ENCODE assay signal across 27 cellular contexts in genomic region chr22:19265779-19266178, GRCh38.
"Had no signal": no experiment of that assay in that cellular context is flagged by ENCODE, and none has a peak within 500 bp of the region (broad histone marks: within the 10 kb centered on the region; RNA-seq: fewer than 3 reads in every experiment).

No MANE protein-coding gene starts in this region.

- H3K36me3 ChIP-seq: colonic mucosa had no signal

- H3K4me3 ChIP-seq: colonic mucosa, coronary artery, dorsolateral prefrontal cortex, esophagus muscularis mucosa, esophagus squamous epithelium, gastrocnemius medialis, gastroesophageal sphincter, heart left ventricle, heart right ventricle had no signal

- ATAC-seq: effector memory CD8-positive, alpha-beta T cell; esophagus mucosa; foreskin keratinocyte; gastrocnemius medialis; gastroesophageal sphincter; heart left ventricle; heart right ventricle had no signal

- H3K27me3 ChIP-seq: colonic mucosa, dorsolateral prefrontal cortex, esophagus muscularis mucosa, esophagus squamous epithelium, foreskin keratinocyte, gastrocnemius medialis, gastroesophageal sphincter, heart left ventricle, heart right ventricle had no signal

- H3K27ac ChIP-seq: colonic mucosa, coronary artery, dorsolateral prefrontal cortex, epithelial cell of prostate, esophagus muscularis mucosa, esophagus squamous epithelium, foreskin keratinocyte, gastroesophageal sphincter, heart left ventricle, heart right ventricle had no signal

- H3K9me3 ChIP-seq: colonic mucosa had no signal

- DNase-seq: colonic mucosa; cortex of kidney; dermis blood vessel endothelial cell; dorsolateral prefrontal cortex; effector CD4-positive, alpha-beta T cell; effector CD8-positive, alpha-beta T cell; effector memory CD4-positive, alpha-beta T cell; effector memory CD8-positive, alpha-beta T cell; endodermal cell; erythroblast; esophagus squamous epithelium; foreskin fibroblast; foreskin keratinocyte; foreskin melanocyte; gastrocnemius medialis; glutamatergic neuron; heart left ventricle; heart right ventricle had no signal

- FAIRE-seq: colon, endometrium, endothelial cell of umbilical vein, frontal cortex had no signal

- H3K4me1 ChIP-seq: colonic mucosa, esophagus muscularis mucosa, esophagus squamous epithelium, foreskin keratinocyte, gastroesophageal sphincter, heart left ventricle, heart right ventricle had no signal
